10 cellular contexts compared by ENCODE assay signal in the genomic region with DNA sequence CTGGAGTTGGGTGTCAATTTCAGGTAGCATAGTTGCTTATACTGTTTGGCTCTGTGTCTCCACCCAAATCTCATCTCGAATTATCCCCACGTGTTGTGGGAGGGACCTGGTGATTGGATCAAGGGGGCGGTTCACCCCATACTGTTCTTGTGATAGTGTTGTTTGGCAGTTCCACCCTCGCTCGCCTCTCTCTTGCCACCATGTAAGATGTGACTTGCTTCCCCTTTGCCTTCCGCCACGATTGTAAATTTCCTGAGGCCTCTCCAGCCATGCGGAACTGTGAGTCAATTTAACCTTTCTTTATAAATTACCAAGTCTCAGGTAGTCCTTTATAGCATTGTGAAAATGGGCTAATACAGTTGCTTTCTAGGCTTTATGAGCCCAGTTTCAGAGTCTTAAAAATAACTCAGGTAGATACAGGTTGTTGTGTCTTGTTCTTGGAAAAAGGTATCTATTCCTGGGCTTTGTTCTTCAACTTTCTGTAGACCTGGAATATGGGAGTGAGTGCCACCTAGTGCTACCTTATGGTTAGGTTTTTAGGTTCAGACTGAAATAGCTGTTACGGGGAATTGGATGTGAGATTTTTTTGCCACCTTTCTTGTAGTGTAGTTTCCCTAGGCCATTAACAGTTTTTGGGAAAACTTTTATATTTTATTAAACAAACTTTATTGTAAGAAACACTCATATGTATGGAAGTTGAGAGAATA. TPM values are rescaled to one million over a fixed set of nuclear protein-coding genes. Genes with fewer than 3 reads are reported as not detected.
DNase-seq lines count a peak whose midpoint lies in the region; ATAC-seq and TF ChIP-seq lines count a peak whose summit lies in the region.
"Had no signal": no experiment of that assay in that cellular context is flagged by ENCODE, and none has a peak within 500 bp of the region (broad histone marks: within the 10 kb centered on the region; RNA-seq: fewer than 3 reads in every experiment).

No MANE protein-coding gene starts in this region.

- in situ Hi-C loops in GM13976 (cut with MboI; ENCODE audit: low sequenced_read_pairs, unreplicated experiment), result no loop called here

- no peak overlapping the region for H3K4me3 ChIP-seq in CD4-positive, alpha-beta memory T cell (ENCODE audit: low read length in 2 of 2)
- H3K4me3 ChIP-seq in WERI-Rb-1 (ENCODE audit: low read depth, low read length) (no peak overlapping the region), prostate gland (no peak overlapping the region)
- H3K4me3 ChIP-seq: ascending aorta had no signal

- no peaks in the 10 kb centered on the region for H3K9me3 ChIP-seq in CD4-positive, alpha-beta memory T cell (ENCODE audit: control insufficient read depth in 1 of 2, low read length in 2 of 2)
- H3K9me3 ChIP-seq in WERI-Rb-1 (ENCODE audit: severe bottlenecking) (no peaks in the 10 kb centered on the region), prostate gland (no peaks in the 10 kb centered on the region)
- H3K9me3 ChIP-seq: ascending aorta had no signal

- peak overlapping the region in 1 of 8 donors; percentile 24 for H3K4me3 Mint-ChIP-seq in CD4-positive, alpha-beta memory T cell

- TF ChIP-seq POLR2A in prostate gland (IDR thresholded peaks at IDR 0.05), result no peak

- intact Hi-C loops in CD4-positive, alpha-beta memory T cell (cut with micrococcal nuclease), result loop anchor here (5.0 to 10.0 kb wide), 3 partner anchors 435 to 963 kb away; no protein-coding TSS in a partner anchor
- intact Hi-C loops in left colon (cut with DNase I, micrococcal nuclease), result no loop called here
- intact Hi-C loops in prostate gland (cut with DNase I), result no loop called here

- POLR2A ChIA-PET in CD4-positive, alpha-beta memory T cell (lab: Charles Lee; ENCODE audit: partially characterized antibody), result interaction anchor here (1.9 kb wide), 1 partner anchor 20 kb away, joined by 4 read pairs; a partner anchor contains a TSS

- peaks cover 25 to 86% of the 10 kb centered on the region in 2 donors for H3K36me3 Mint-ChIP-seq in CD4-positive, alpha-beta memory T cell

- peaks cover 0 to 2% (median 0%) of the 10 kb centered on the region in 8 donors for H3K9me3 Mint-ChIP-seq in CD4-positive, alpha-beta memory T cell

- no peaks in the 10 kb centered on the region for H3K27me3 Mint-ChIP-seq in CD4-positive, alpha-beta memory T cell

- CTCF ChIA-PET in CD4-positive, alpha-beta memory T cell (lab: Charles Lee; ENCODE audit: partially characterized antibody), result no interaction called here

- peaks cover 11 to 44% (median 29%) of the 10 kb centered on the region in 4 donors for H3K4me1 Mint-ChIP-seq in CD4-positive, alpha-beta memory T cell

- no peaks in the 10 kb centered on the region for H3K27me3 ChIP-seq in CD4-positive, alpha-beta memory T cell (ENCODE audit: insufficient read depth, low read length)
- H3K27me3 ChIP-seq in WERI-Rb-1 (ENCODE audit: insufficient read depth, low read depth, severe bottlenecking) (no peaks in the 10 kb centered on the region), prostate gland (replicated peaks; ENCODE audit: insufficient read depth) (no peaks in the 10 kb centered on the region)
- H3K27me3 ChIP-seq: ascending aorta had no signal

- ATAC-seq in left colon, result peak; percentile 60

- peaks cover 32% of the 10 kb centered on the region for H3K4me1 ChIP-seq in CD4-positive, alpha-beta memory T cell (ENCODE audit: insufficient read depth, low read length)
- H3K4me1 ChIP-seq in prostate gland (replicated peaks), result no peaks in the 10 kb centered on the region
- H3K4me1 ChIP-seq: ascending aorta had no signal

- 67% methylated on average over 7 of the region's 9 CpGs for WGBS in prostate gland

- DNase-seq in CD4-positive, alpha-beta memory T cell, result no peak
- DNase-seq in GM13976 (ENCODE audit: low spot score) (no peak), WERI-Rb-1 (no peak), left colon (no peak), NCI-H2029 treated with DMSO at 0.1 percent for 48 hours (lab: John Stamatoyannopoulos, UW) (no peak), prostate gland (ENCODE audit: low spot score) (no peak), NCI-H345 (lab: John Stamatoyannopoulos, UW) (no peak), HPDE6-E6E7 (ENCODE audit: extremely low spot score) (no peak)
- DNase-seq: NCI-H1436 had no signal

- TF ChIP-seq CTCF in GM13976 (IDR thresholded peaks at IDR 0.05; ENCODE audit: borderline replicate concordance, control extremely low read depth, extremely low read depth, insufficient read depth, missing control alignments), result peak; percentile 18
- TF ChIP-seq CTCF in WERI-Rb-1 (IDR thresholded peaks at IDR 0.05; ENCODE audit: low read depth, low read length), result peak; percentile 26; the same call in 1 of the 2 replicates
- peak in 1 of 4 experiments; percentile 22 for TF ChIP-seq CTCF in prostate gland (IDR thresholded peaks at IDR 0.05)

- no peak overlapping the region for H3K27ac ChIP-seq in CD4-positive, alpha-beta memory T cell (ENCODE audit: low read depth, low read length)
- H3K27ac ChIP-seq in WERI-Rb-1 (no peak overlapping the region), prostate gland (no peak overlapping the region)
- H3K27ac ChIP-seq: ascending aorta had no signal

- H3K27ac Mint-ChIP-seq in CD4-positive, alpha-beta memory T cell, result peak overlapping the region in 6 of 7 donors; percentile 24 to 72 (median 40)

- H3K36me3 ChIP-seq in CD4-positive, alpha-beta memory T cell (ENCODE audit: insufficient read depth, low read length), result peaks cover 58% of the 10 kb centered on the region
- H3K36me3 ChIP-seq in WERI-Rb-1 (peaks cover 41% of the 10 kb centered on the region), prostate gland (no peaks in the 10 kb centered on the region)

RNA-seq across cellular contexts. Expression of a gene that starts 15.6 kb away (rescaled TPM):
- 100 to 1,000 TPM; 205 to 209 TPM for total RNA-seq in CD4-positive, alpha-beta memory T cell
- 100 to 1,000 TPM; 461 to 867 TPM for polyA plus RNA-seq in CD4-positive, alpha-beta memory T cell
- total RNA-seq in left colon, result 100 to 1,000 TPM; 295 to 355 TPM
- total RNA-seq in prostate gland, result 100 to 1,000 TPM; 120 to 146 TPM

RNA-seq across cellular contexts. Expression of a gene that starts 19.8 kb away (rescaled TPM):
- total RNA-seq in CD4-positive, alpha-beta memory T cell, result 10 to 100 TPM; 23.6 to 28.3 TPM
- 10 to 100 TPM; 27.1 to 32.8 TPM for polyA plus RNA-seq in CD4-positive, alpha-beta memory T cell
- 1 to 10 TPM; 3.7 to 5.4 TPM for total RNA-seq in left colon
- total RNA-seq in prostate gland, result 10 to 100 TPM; 27.0 to 37.4 TPM
